ENCODE assay signal across 8 cellular contexts in the genomic region with DNA sequence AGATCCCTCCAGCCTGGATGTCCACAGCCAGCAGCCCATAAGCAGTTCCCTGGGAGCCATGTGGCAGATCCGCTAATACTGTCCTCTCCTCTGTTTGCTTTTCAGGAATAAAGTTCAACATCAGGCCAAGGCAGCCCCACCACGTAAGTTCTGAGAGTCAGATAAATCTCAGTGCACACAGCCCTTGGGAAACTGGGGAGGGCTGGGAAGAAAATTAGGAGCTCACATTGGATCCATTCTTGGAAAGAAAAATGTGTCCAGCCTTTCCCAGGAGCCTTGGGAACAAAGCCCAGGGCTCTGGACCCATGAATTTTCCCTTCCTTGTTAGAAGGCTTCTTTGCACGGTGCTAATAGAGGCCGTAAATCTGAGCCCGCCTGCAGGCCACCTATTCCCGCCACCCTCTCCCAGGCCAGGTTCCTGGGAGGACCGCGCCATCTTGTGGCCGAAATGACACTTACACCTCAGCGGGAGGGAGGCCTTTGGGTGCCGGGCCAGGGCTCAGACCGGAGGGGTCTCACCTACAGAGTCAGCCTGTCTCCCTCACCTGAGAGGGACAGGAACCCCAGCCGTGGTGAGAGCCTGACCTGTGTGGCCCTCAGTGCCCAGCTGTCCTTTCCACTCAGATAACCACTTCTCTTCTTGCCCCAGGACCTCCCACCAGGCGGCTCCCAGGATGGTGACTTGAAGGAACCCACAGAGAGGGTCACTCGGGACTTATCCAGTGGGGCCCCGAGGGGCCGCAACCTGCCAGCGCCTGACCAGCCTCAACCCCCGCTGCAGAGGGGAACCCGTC. TPM values are rescaled to one million over a fixed set of nuclear protein-coding genes. Genes with fewer than 3 reads are reported as not detected.
A peak's percentile ranks its signal among the peaks of the same experiment; 100 is the strongest.
DNase-seq lines count a peak whose midpoint lies in the region; ATAC-seq, FAIRE-seq and TF ChIP-seq lines count a peak whose summit lies in the region.

No MANE protein-coding gene starts in this region.

- H3K9me3 ChIP-seq in A673 (ENCODE audit: low read depth, low read length, poor library complexity, severe bottlenecking) (no peaks in the 10 kb centered on the region), small intestine (ENCODE audit: control insufficient read depth, low read depth) (no peaks in the 10 kb centered on the region)

- H3K4me3 ChIP-seq in A673 (ENCODE audit: low read depth, low read length, poor library complexity, severe bottlenecking): no peak overlapping the region
- H3K4me3 ChIP-seq in small intestine (ENCODE audit: low read depth in 1 of 2, low read length in 2 of 2): no peak overlapping the region

- WGBS in small intestine, 3 donors: 25 to 34% (median 27%) methylated on average over 20 of the region's 20 CpGs

- H3K27me3 ChIP-seq in A673 (replicated peaks; ENCODE audit: insufficient read depth, low read depth, low read length, poor library complexity) (no peaks in the 10 kb centered on the region), small intestine (ENCODE audit: control insufficient read depth in 2 of 2, insufficient read depth in 2 of 2, low read length in 2 of 2) (no peaks in the 10 kb centered on the region)

- ATAC-seq in GM18867 (IDR thresholded peaks at IDR 0.05; ENCODE audit: unreplicated experiment): peak; percentile 42
- no peak for ATAC-seq in HG03175 (IDR thresholded peaks at IDR 0.05; ENCODE audit: unreplicated experiment)

- no peak overlapping the region for H3K27ac ChIP-seq in A673 (ENCODE audit: low read depth, low read length, poor library complexity, severe bottlenecking)
- H3K27ac ChIP-seq in small intestine (ENCODE audit: low read depth in 1 of 2, low read length in 1 of 2): no peak overlapping the region

- CTCF ChIA-PET in A673 (lab: Charles Lee): interaction anchor here (1.0 to 2.5 kb wide), 3 partner anchors 339 to 356 kb away, joined by 3 to 12 read pairs (median 9); no protein-coding TSS in a partner anchor

- TF ChIP-seq CTCF in A673 (conservative IDR thresholded peaks at IDR 0.05; ENCODE audit: low read depth, low read length): peak; percentile 87

- POLR2A ChIA-PET in A673 (lab: Charles Lee; ENCODE audit: low non-redundant PET): no interaction called here

- DNase-seq in A673 (ENCODE audit: low spot score) (peak; percentile 77), NCI-H1436 treated with DMSO at 0.1 percent for 48 hours (lab: John Stamatoyannopoulos, UW) (peak; percentile 16), T-helper 2 cell (peak; percentile 22 to 58 (median 50)), anterior cingulate cortex (lab: John Stamatoyannopoulos, UW) (peak in 52 of 58 donors; percentile 10 to 81 (median 45)), hepatic stellate cell (ENCODE audit: low spot score) (peak; percentile 82), small intestine (peak; percentile 68)

- no peaks in the 10 kb centered on the region for H3K36me3 ChIP-seq in A673 (ENCODE audit: insufficient read depth, low read length, poor library complexity, severe bottlenecking)
- no peaks in the 10 kb centered on the region for H3K36me3 ChIP-seq in small intestine (ENCODE audit: control insufficient read depth in 2 of 2, insufficient read depth in 2 of 2, low read length in 2 of 2)

- H3K4me1 ChIP-seq in A673 (ENCODE audit: insufficient read depth, low read length, poor library complexity, severe bottlenecking) (no peaks in the 10 kb centered on the region), small intestine (ENCODE audit: control insufficient read depth in 2 of 2, insufficient read depth in 1 of 2, low read depth in 1 of 2, low read length in 1 of 2) (no peaks in the 10 kb centered on the region)

- no peak for FAIRE-seq in small intestine (lab: Jason Lieb, UNC)

- intact Hi-C loops in A673 (cut with micrococcal nuclease; ENCODE audit: unreplicated experiment): loop anchor here (1.0 to 10.0 kb wide), 4 partner anchors 341 to 943 kb away; no protein-coding TSS in a partner anchor

- no TSS peak for BruUV-seq in A673 (replicated peaks; lab: Mats Ljungman, UMichigan)

RNA-seq across cellular contexts. Expression of gene KCTD15, which starts 25.2 kb away (rescaled TPM):
- total RNA-seq in A673 (2021): 8.9 and 9.9 TPM in 2 replicates
- 10 to 100 TPM in 1 of 3 donors, 1 to 10 TPM in 1, under 1 TPM in 1; 0.67 to 15.4 (median 1.4) TPM for polyA plus RNA-seq in small intestine

Comparison
In these comparisons a context has a peak if more than half of its experiments do, and no peak if none do; other contexts are left out.
1. DNase-seq: peak in every context shown above with its lines; median percentile 82 in hepatic stellate cell; 77 in A673; 68 in small intestine; 50 in T-helper 2 cell; 45 in anterior cingulate cortex; 16 in NCI-H1436 treated with DMSO at 0.1 percent for 48 hours.